Comparison of ENCODE assay signal across 1 cellular context in the genomic region with DNA sequence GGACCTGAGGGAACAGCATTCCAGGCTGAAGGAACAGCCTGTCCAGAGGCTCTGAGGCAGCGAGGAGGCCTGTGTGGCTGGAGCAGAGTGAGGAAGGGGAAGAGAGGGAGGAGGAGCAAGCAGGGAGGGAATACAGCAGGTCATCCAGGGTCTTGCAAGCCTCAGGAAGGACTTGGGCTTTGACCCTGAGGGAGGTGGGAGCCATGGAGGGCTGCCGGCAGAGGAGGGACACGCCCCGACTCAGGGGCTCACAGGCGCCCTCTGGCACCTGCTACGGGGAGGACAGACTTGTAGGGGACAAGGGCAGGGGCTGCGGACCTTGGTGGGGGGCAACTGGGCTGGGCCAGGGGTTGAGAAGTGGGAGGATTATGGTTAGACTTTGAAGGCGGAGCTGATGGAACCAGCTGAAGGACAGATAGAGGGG.
TF ChIP-seq lines count a peak whose summit lies in the region.

No MANE protein-coding gene starts in this region.

TF ChIP-seq in HCT116, 20 proteins besides CTCF, POLR2A, EP300 and RAD21:
- TF ChIP-seq SIN3A (IDR thresholded peaks at IDR 0.05; ENCODE audit: low read depth) (no peak), EGR1 (IDR thresholded peaks at IDR 0.05; ENCODE audit: low read depth) (no peak), TCF7L2 (IDR thresholded peaks at IDR 0.05; ENCODE audit: borderline replicate concordance, extremely low read depth, insufficient read depth, insufficient read length) (no peak), MAX (IDR thresholded peaks at IDR 0.05) (no peak), EZH2phosphoT487 (IDR thresholded peaks at IDR 0.05; ENCODE audit: borderline replicate concordance) (no peak), ZFX (IDR thresholded peaks at IDR 0.05) (no peak), SRF (IDR thresholded peaks at IDR 0.05; ENCODE audit: low read depth) (no peak), EZH2 (IDR thresholded peaks at IDR 0.05) (no peak)
TF ChIP-seq in HCT116: peak in this region for 0.
